ENCODE assay signal across 17 cellular contexts in genomic region chr7:103851357-103851756, GRCh38.
DNase-seq lines count a peak whose midpoint lies in the region; ATAC-seq, FAIRE-seq and TF ChIP-seq lines count a peak whose summit lies in the region.
"Had no signal": no experiment of that assay in that cellular context is flagged by ENCODE, and none has a peak within 500 bp of the region (broad histone marks: within the 10 kb centered on the region; RNA-seq: fewer than 3 reads in every experiment).

No MANE protein-coding gene starts in this region.

- BruUV-seq in K562 (replicated peaks; lab: Mats Ljungman, UMichigan): no TSS peak

- H3K9me2 ChIP-seq in GM23338 (ENCODE audit: insufficient read depth): no peaks in the 10 kb centered on the region; the same call in 1 of the 2 replicates

- H4K8ac ChIP-seq in mesendoderm (ENCODE audit: low read depth, low read length): no peak overlapping the region

- no peak overlapping the region for H3K18ac ChIP-seq in mesendoderm (ENCODE audit: low read length)

- H3K4me3 Mint-ChIP-seq in GM23338: no peak overlapping the region
- H3K4me3 Mint-ChIP-seq: activated B cell treated with CpG ODN at 0.5 μM for 24 hours; brain; CD8-positive, alpha-beta memory T cell had no signal

- no peaks in the 10 kb centered on the region for H3F3A ChIP-seq in GM23338 (replicated peaks; ENCODE audit: low read depth)

- no peak overlapping the region for H2BK5ac ChIP-seq in mesendoderm (ENCODE audit: low read length)

- no peak overlapping the region for H3K27ac Mint-ChIP-seq in GM23338
- H3K27ac Mint-ChIP-seq: activated B cell treated with CpG ODN at 0.5 μM for 24 hours; brain; CD8-positive, alpha-beta memory T cell had no signal

- H4K20me1 ChIP-seq in GM23338 (replicated peaks; ENCODE audit: insufficient read depth): no peaks in the 10 kb centered on the region
- H4K20me1 ChIP-seq in K562 (replicated peaks; ENCODE audit: control insufficient read depth, insufficient read depth, low read length): no peaks in the 10 kb centered on the region; the same call in 1 of the 2 replicates

- peaks cover under 1% of the 10 kb centered on the region; the same call in 1 of the 2 replicates for H3K4me1 ChIP-seq in GM23338 (ENCODE audit: insufficient read depth)
- no peaks in the 10 kb centered on the region for H3K4me1 ChIP-seq in K562 (replicated peaks in 1 of 2; ENCODE audit: control insufficient read depth in 2 of 2, insufficient read depth in 2 of 2, low read length in 2 of 2)
- H3K4me1 ChIP-seq in mesendoderm (ENCODE audit: control insufficient read depth, low read depth, low read length): no peaks in the 10 kb centered on the region
- no peaks in the 10 kb centered on the region for H3K4me1 ChIP-seq in heart right ventricle
- H3K4me1 ChIP-seq: esophagus muscularis mucosa, sigmoid colon had no signal

- no peak overlapping the region for H3K23ac ChIP-seq in mesendoderm (ENCODE audit: low read length)

- no peak overlapping the region for H3K4ac ChIP-seq in mesendoderm (ENCODE audit: low read depth, low read length)

- H3K36me3 Mint-ChIP-seq in GM23338 (ENCODE audit: low read depth): no peaks in the 10 kb centered on the region
- H3K36me3 Mint-ChIP-seq: brain had no signal

- CTCF ChIA-PET in K562 (lab: Yijun Ruan, JAX; ENCODE audit: low intra/inter-chr PET ratio): no interaction called here

- no peak overlapping the region for H2AK5ac ChIP-seq in mesendoderm (ENCODE audit: low read length)

- H2BK120ac ChIP-seq in mesendoderm (ENCODE audit: low read depth, low read length): no peak overlapping the region

- H3K36me3 ChIP-seq in GM23338 (ENCODE audit: insufficient read depth) (no peaks in the 10 kb centered on the region), K562 (ENCODE audit: control insufficient read depth, insufficient read depth, low read length) (no peaks in the 10 kb centered on the region), mesendoderm (ENCODE audit: control insufficient read depth, insufficient read depth, low read length) (no peaks in the 10 kb centered on the region), heart right ventricle (no peaks in the 10 kb centered on the region)
- H3K36me3 ChIP-seq: esophagus muscularis mucosa, sigmoid colon had no signal

- no peaks in the 10 kb centered on the region; the same call in 2 of the 3 replicates for H3K9me3 Mint-ChIP-seq in GM23338

- no peak for FAIRE-seq in K562 (lab: Jason Lieb, UNC)
- FAIRE-seq: H1, islet of Langerhans, RCC 7860 had no signal

- intact Hi-C loops in K562 (cut with micrococcal nuclease): no loop called here
- intact Hi-C loops in heart right ventricle (cut with DNase I): no loop called here

- DNase-seq in GM23338 (ENCODE audit: low spot score): peak; percentile 80
- peak; percentile 27 for DNase-seq in NAMALWA (ENCODE audit: low spot score)
- peak in 1 of 4 experiments; percentile 30 for DNase-seq in K562 (ENCODE audit: extremely low read depth in 1 of 4, low spot score in 3 of 4)
- DNase-seq in mesendoderm: peak; percentile 40
- DNase-seq in cortex of kidney (lab: John Stamatoyannopoulos, UW): no peak
- DNase-seq in heart right ventricle: no peak
- DNase-seq in middle frontal gyrus (ENCODE audit: extremely low spot score, low spot score): no peak
- DNase-seq: activated B cell treated with CpG ODN at 0.5 μM for 24 hours; activated T-cell treated with anti-CD3 and anti-CD28 coated beads, Interleukin-2, amount 50 U/mL, for 1 hour; CD8-positive, alpha-beta memory T cell; NCI-H2171 treated with DMSO at 0.1 percent for 48 hours; sigmoid colon had no signal

- H2BK15ac ChIP-seq in mesendoderm (replicated peaks; ENCODE audit: low read depth): no peak overlapping the region

- no peak overlapping the region for H3K56ac ChIP-seq in mesendoderm (ENCODE audit: low read length)

- H3K27me3 ChIP-seq in GM23338 (ENCODE audit: insufficient read depth): no peaks in the 10 kb centered on the region
- H3K27me3 ChIP-seq in K562 (ENCODE audit: control insufficient read depth in 2 of 2, insufficient read depth in 2 of 2, low read length in 2 of 2): no peaks in the 10 kb centered on the region
- peaks cover 2% of the 10 kb centered on the region for H3K27me3 ChIP-seq in mesendoderm (ENCODE audit: insufficient read depth, low read length, poor library complexity)
- no peaks in the 10 kb centered on the region for H3K27me3 ChIP-seq in heart right ventricle
- H3K27me3 ChIP-seq: esophagus muscularis mucosa, sigmoid colon had no signal

- 47% methylated on average over 4 of the region's 4 CpGs for WGBS in K562 (ENCODE audit: insufficient coverage, low coverage, missing lambda C conversion rate)
- WGBS in mesendoderm (ENCODE audit: extremely low coverage, insufficient coverage, low lambda C conversion rate): no CpG with 5 or more reads among the region's 4 CpGs
- WGBS in heart right ventricle, 2 donors: 53 to 64% methylated on average over 4 of the region's 4 CpGs

- no peak for TF ChIP-seq RAD21 in K562 (CRISPR knock-in tag; conservative IDR thresholded peaks at IDR 0.05 in 1 of 2, IDR thresholded peaks at IDR 0.05 in 1 of 2)

- no peak overlapping the region for H2AFZ ChIP-seq in GM23338
- no peak overlapping the region for H2AFZ ChIP-seq in K562 (ENCODE audit: low read depth, low read length)

- H3K27me3 Mint-ChIP-seq in GM23338 (ENCODE audit: insufficient read depth, low read depth, poor library complexity): no peaks in the 10 kb centered on the region
- H3K27me3 Mint-ChIP-seq: activated B cell treated with CpG ODN at 0.5 μM for 24 hours had no signal

- no peak overlapping the region for H3K27ac ChIP-seq in GM23338 (ENCODE audit: low read depth)
- H3K27ac ChIP-seq in K562 (ENCODE audit: extremely low read depth, low read depth, low read length): no peak overlapping the region
- no peak overlapping the region for H3K27ac ChIP-seq in mesendoderm (ENCODE audit: low read depth, low read length)
- no peak overlapping the region for H3K27ac ChIP-seq in heart right ventricle
- H3K27ac ChIP-seq: esophagus muscularis mucosa, sigmoid colon had no signal

- no peak overlapping the region for H4K5ac ChIP-seq in mesendoderm (ENCODE audit: low read length)

- H3K9me3 ChIP-seq in K562 (replicated peaks; ENCODE audit: control insufficient read depth, insufficient read depth, low read depth, low read length) (no peaks in the 10 kb centered on the region), heart right ventricle (peaks cover 0 to 8% (median 0%) of the 10 kb centered on the region in 11 donors)

- H3K9ac ChIP-seq in K562 (ENCODE audit: insufficient read depth in 1 of 2, low read depth in 2 of 2, low read length in 2 of 2) (no peak overlapping the region), mesendoderm (ENCODE audit: low read length) (no peak overlapping the region)

- H3K79me1 ChIP-seq in mesendoderm (ENCODE audit: low read length): no peaks in the 10 kb centered on the region

- POLR2A ChIA-PET in K562 (lab: Yijun Ruan, JAX): interaction anchor here (1.0 kb wide), 1 partner anchor 11 kb away, joined by 5 read pairs; no protein-coding TSS in a partner anchor

- ATAC-seq in GM23338: peak; percentile 34; the same call in 1 of the 3 replicates
- ATAC-seq in K562: no peak
- ATAC-seq in heart right ventricle: no peak

- TF ChIP-seq POLR2A in K562 (conservative IDR thresholded peaks at IDR 0.05): no peak

- in situ Hi-C loops in K562 (cut with MboI): no loop called here

- H3K9me1 ChIP-seq in K562 (ENCODE audit: control insufficient read depth, insufficient read depth, low read length): no peaks in the 10 kb centered on the region

- H3K4me1 Mint-ChIP-seq in GM23338: peaks cover 10% of the 10 kb centered on the region
- H3K4me1 Mint-ChIP-seq: activated B cell treated with CpG ODN at 0.5 μM for 24 hours; brain; CD8-positive, alpha-beta memory T cell had no signal

- no peak overlapping the region for H3K4me3 ChIP-seq in GM23338
- H3K4me3 ChIP-seq in K562: no peak overlapping the region
- no peak overlapping the region for H3K4me3 ChIP-seq in mesendoderm (ENCODE audit: low read length)
- no peak overlapping the region for H3K4me3 ChIP-seq in heart right ventricle
- H3K4me3 ChIP-seq: esophagus muscularis mucosa, sigmoid colon had no signal

- no peak for TF ChIP-seq EP300 in K562 (IDR thresholded peaks at IDR 0.05; ENCODE audit: low read length)

- H3K79me2 ChIP-seq in GM23338 (replicated peaks; ENCODE audit: insufficient read depth): no peaks in the 10 kb centered on the region
- no peaks in the 10 kb centered on the region for H3K79me2 ChIP-seq in K562 (ENCODE audit: control insufficient read depth, insufficient read depth, low read length)
- no peaks in the 10 kb centered on the region for H3K79me2 ChIP-seq in mesendoderm (ENCODE audit: control insufficient read depth, insufficient read depth, low read length)

- H3K4me2 ChIP-seq in GM23338 (no peak overlapping the region), K562 (ENCODE audit: insufficient read depth, low read length) (no peak overlapping the region), mesendoderm (ENCODE audit: low read length) (no peak overlapping the region)

- TF ChIP-seq CTCF in GM23338 (conservative IDR thresholded peaks at IDR 0.05; ENCODE audit: low read depth in 2 of 2): no peak
- TF ChIP-seq CTCF in K562 (IDR thresholded peaks at IDR 0.05 in 2 of 3, conservative IDR thresholded peaks at IDR 0.05 in 1 of 3; ENCODE audit: insufficient read depth in 2 of 3, low read depth in 1 of 3, low read length in 3 of 3): no peak
- TF ChIP-seq CTCF in heart right ventricle (IDR thresholded peaks at IDR 0.05): no peak

TF ChIP-seq in K562, 482 proteins besides CTCF, POLR2A, EP300 and RAD21 (continues in another document):
- TF ChIP-seq MIER1 (IDR thresholded peaks at IDR 0.05; ENCODE audit: low read depth): peak; percentile 90
- no peak for TF ChIP-seq STAT5A (IDR thresholded peaks at IDR 0.05; ENCODE audit: borderline replicate concordance, low read length)
- no peak for TF ChIP-seq MECOM (CRISPR knock-in tag; IDR thresholded peaks at IDR 0.05)
- no peak for TF ChIP-seq COPS2 (conservative IDR thresholded peaks at IDR 0.05)
- TF ChIP-seq RBFOX2 (IDR thresholded peaks at IDR 0.05; ENCODE audit: low read depth, low read length): no peak
- TF ChIP-seq MAFK (IDR thresholded peaks at IDR 0.05; ENCODE audit: low read length): no peak
- TF ChIP-seq MEF2A (IDR thresholded peaks at IDR 0.05; ENCODE audit: control insufficient read depth, low read depth, low read length): no peak
- TF ChIP-seq TCF3 (CRISPR knock-in tag; IDR thresholded peaks at IDR 0.05): no peak
- peak; percentile 93 for TF ChIP-seq EHMT2 (IDR thresholded peaks at IDR 0.05)
- TF ChIP-seq ZNF778 (CRISPR knock-in tag; IDR thresholded peaks at IDR 0.05): no peak

Comparison
In these comparisons a context has a peak if more than half of its experiments do, and no peak if none do; other contexts are left out.
1. DNase-seq: peak in GM23338 (single experiment), NAMALWA (single experiment) and mesendoderm (single experiment); none in cortex of kidney (single experiment), heart right ventricle (0 of 2) and middle frontal gyrus (single experiment).